Comparison of ENCODE assay signal across 7 cellular contexts in genomic region chr4:142846105-142846728, GRCh38. TPM values are rescaled to one million over a fixed set of nuclear protein-coding genes. Genes with fewer than 3 reads are reported as not detected.
A peak's percentile ranks its signal among the peaks of the same experiment; 100 is the strongest.
DNase-seq lines count a peak whose midpoint lies in the region; ATAC-seq and TF ChIP-seq lines count a peak whose summit lies in the region.

INPP4B (minus strand) TSS chr4:142846301.

- H3K27me3 ChIP-seq in dorsolateral prefrontal cortex, result peaks cover 0 to 25% (median 0%) of the 10 kb centered on the region in 45 donors
- H3K27me3 ChIP-seq in right lobe of liver, result peaks cover 0 to 8% of the 10 kb centered on the region in 2 donors

- DNase-seq in LNCaP clone FGC (ENCODE audit: low read depth), result no peak
- DNase-seq in activated CD4-positive, alpha-beta T cell treated with anti-CD3 and anti-CD28 coated beads, Interleukin-2, amount 50 U/mL, for 4 hours, result peak; percentile 44 to 48
- peak in 8 of 10 donors; percentile 24 to 70 (median 55) for DNase-seq in dorsolateral prefrontal cortex
- DNase-seq in right lobe of liver, result peak in 1 of 3 donors; percentile 23
- peak; percentile 54 for DNase-seq in stimulated activated CD4-positive, alpha-beta T cell treated with anti-CD3 and anti-CD28 coated beads, Interleukin-2, amount 100 ng/mL, for 4 hours (ENCODE audit: low read depth)
- DNase-seq in 8988T, result no peak

- H3K9me3 ChIP-seq in right lobe of liver, result no peaks in the 10 kb centered on the region

- H3K4me3 ChIP-seq in LNCaP clone FGC (ENCODE audit: low read depth, low read length), result peak within 1 kb of the TSS; percentile 52
- peak within 1 kb of the TSS; percentile 43 to 83 (median 69) for H3K4me3 ChIP-seq in dorsolateral prefrontal cortex
- peak within 1 kb of the TSS; percentile 32 to 46 (median 43) for H3K4me3 ChIP-seq in right lobe of liver

- TF ChIP-seq CTCF in LNCaP clone FGC (IDR thresholded peaks at IDR 0.05; ENCODE audit: control insufficient read depth, extremely low read depth, insufficient read depth) (no peak), dorsolateral prefrontal cortex (IDR thresholded peaks at IDR 0.05 in 54 of 56, conservative IDR thresholded peaks at IDR 0.05 in 2 of 56; ENCODE audit: low read depth in 1 of 56, partially characterized antibody in 56 of 56) (peak in 2 of 56 donors; percentile 5 to 11), right lobe of liver (IDR thresholded peaks at IDR 0.05) (no peak)

- H3K4me1 ChIP-seq in right lobe of liver, result peaks cover 0 to 18% (median 3%) of the 10 kb centered on the region in 4 donors

- H3K27ac ChIP-seq in dorsolateral prefrontal cortex (peak within 1 kb of the TSS in 57 of 59 donors; percentile 12 to 91 (median 80)), right lobe of liver (peak within 1 kb of the TSS in 1 of 3 donors; percentile 6)

- no peaks in the 10 kb centered on the region for H3K36me3 ChIP-seq in right lobe of liver

- ATAC-seq in GM18868 (IDR thresholded peaks at IDR 0.05; ENCODE audit: unreplicated experiment), result peak; percentile 47
- ATAC-seq in right lobe of liver, result peak; percentile 53 to 59 (median 54)

- WGBS in right lobe of liver (ENCODE audit: insufficient coverage, low coverage, low lambda C conversion rate, missing lambda C conversion rate), result 1% methylated on average over 31 of the region's 56 CpGs

- intact Hi-C loops in dorsolateral prefrontal cortex (cut with DNase I) (loop anchor here (5.0 to 10.0 kb wide), 2 partner anchors 494 to 721 kb away; no protein-coding TSS in a partner anchor), right lobe of liver (cut with DNase I) (loop anchor here in 1 of 2 donors (10.0 kb wide), 1 partner anchor 721 kb away; no protein-coding TSS in a partner anchor)

- TF ChIP-seq POLR2A in right lobe of liver (IDR thresholded peaks at IDR 0.05), result no peak

RNA-seq across cellular contexts. Expression of gene INPP4B, which starts in this region (rescaled TPM):
- total RNA-seq in dorsolateral prefrontal cortex (10 to 100 TPM; 16.6 to 52.6 (median 34.9) TPM), right lobe of liver (1 to 10 TPM in 5 of 6 experiments, under 1 TPM in 1; 0.73 to 5.0 (median 1.6) TPM)

Comparison
In these comparisons a context has a peak if more than half of its experiments do, and no peak if none do; other contexts are left out.
1. DNase-seq: peak in activated CD4-positive, alpha-beta T cell treated with anti-CD3 and anti-CD28 coated beads, Interleukin-2, amount 50 U/mL, for 4 hours (2 of 2), dorsolateral prefrontal cortex (8 of 10) and stimulated activated CD4-positive, alpha-beta T cell treated with anti-CD3 and anti-CD28 coated beads, Interleukin-2, amount 100 ng/mL, for 4 hours (single experiment); none in LNCaP clone FGC (single experiment) and 8988T (single experiment).
2. Peak in every context shown above with its lines, with median percentiles within 50 percentile points of each other: H3K4me3 ChIP-seq.